ENCODE assay signal across 8 cellular contexts in genomic region chr15:92902723-92903587, GRCh38. TPM values are rescaled to one million over a fixed set of nuclear protein-coding genes. Genes with fewer than 3 reads are reported as not detected.
DNase-seq lines count a peak whose midpoint lies in the region; ATAC-seq, FAIRE-seq and TF ChIP-seq lines count a peak whose summit lies in the region.

No MANE protein-coding gene starts in this region.

- H3K79me2 ChIP-seq in H9 (ENCODE audit: insufficient read depth, low read length), result peaks cover 38% of the 10 kb centered on the region; the same call in 1 of the 2 replicates

- H3K27me3 ChIP-seq in H9 (ENCODE audit: insufficient read depth, low read length), result no peaks in the 10 kb centered on the region
- H3K27me3 ChIP-seq in iPS DF 6.9 (ENCODE audit: control insufficient read depth, insufficient read depth, low read length), result no peaks in the 10 kb centered on the region

- H3K56ac ChIP-seq in H9 (ENCODE audit: insufficient read length, low read depth, low read length), result no peak overlapping the region

- peak overlapping the region; percentile 74 for H3K9ac ChIP-seq in H9 (ENCODE audit: extremely low read depth, insufficient read length, low read length)

- POLR2A ChIA-PET in WTC11 (lab: Charles Lee), result interaction anchor here (1.6 to 5.2 kb wide), 4 partner anchors 11 to 94 kb away, joined by 6 to 226 read pairs (median 17); no protein-coding TSS in a partner anchor

- no peak for TF ChIP-seq CTCF in H9 (conservative IDR thresholded peaks at IDR 0.05)
- no peak for TF ChIP-seq CTCF in WTC11 (IDR thresholded peaks at IDR 0.05)
- no peak for TF ChIP-seq CTCF in GM13976 (IDR thresholded peaks at IDR 0.05; ENCODE audit: borderline replicate concordance, control extremely low read depth, extremely low read depth, insufficient read depth, missing control alignments)

- H3K36me3 Mint-ChIP-seq in H9 (ENCODE audit: insufficient read depth in 1 of 3, low read depth in 3 of 3), result peaks cover 20 to 48% (median 45%) of the 10 kb centered on the region in 3 experiments
- peaks cover 36% of the 10 kb centered on the region for H3K36me3 Mint-ChIP-seq in WTC11
- peaks cover 44 to 59% of the 10 kb centered on the region in 2 donors for H3K36me3 Mint-ChIP-seq in stimulated activated naive B cell treated with anti-CD40 and anti-IgM and Interleukin-4, amounts not matched to agents 10 μg/mL and 1 μg/mL and 100 μg/mL, for 72 hours

- peak; percentile 74 for FAIRE-seq in A204.1 (lab: Jason Lieb, UNC)

- in situ Hi-C loops in GM13976 (cut with MboI; ENCODE audit: low sequenced_read_pairs, unreplicated experiment), result no loop called here

- H4K8ac ChIP-seq in H9 (replicated peaks; ENCODE audit: insufficient read length, low read depth, low read length), result no peak overlapping the region

- H3K4me3 ChIP-seq in iPS DF 6.9 (ENCODE audit: low read length), result peak overlapping the region; percentile 25; the same call in 1 of the 2 replicates

- H3K27ac Mint-ChIP-seq in H9 (peak overlapping the region; percentile 100; a peak in 6 of 7 replicates), WTC11 (peak overlapping the region; percentile 100)
- H3K27ac Mint-ChIP-seq in stimulated activated naive B cell treated with anti-CD40 and anti-IgM and Interleukin-4, amounts not matched to agents 10 μg/mL and 1 μg/mL and 100 μg/mL, for 72 hours, result peak overlapping the region; percentile 92

- no peak overlapping the region for H3K14ac ChIP-seq in H9 (ENCODE audit: insufficient read depth, low read length)

- H3K27me3 Mint-ChIP-seq in H9 (ENCODE audit: low read depth) (no peaks in the 10 kb centered on the region), WTC11 (ENCODE audit: low read depth) (no peaks in the 10 kb centered on the region; the same call in 1 of the 2 replicates)
- H3K27me3 Mint-ChIP-seq in stimulated activated naive B cell treated with anti-CD40 and anti-IgM and Interleukin-4, amounts not matched to agents 10 μg/mL and 1 μg/mL and 100 μg/mL, for 72 hours, result no peaks in the 10 kb centered on the region

- no peaks in the 10 kb centered on the region for H3K79me1 ChIP-seq in H9 (ENCODE audit: insufficient read depth, low read depth, low read length, poor library complexity, severe bottlenecking)

- no peaks in the 10 kb centered on the region; the same call in 1 of the 2 replicates for H3K36me3 ChIP-seq in iPS DF 6.9 (ENCODE audit: control insufficient read depth, insufficient read depth, low read length)

- no peak overlapping the region for H2BK20ac ChIP-seq in H9 (ENCODE audit: low read depth, low read length, poor library complexity, severe bottlenecking)

- peak overlapping the region; percentile 71 for H3K4me2 ChIP-seq in H9 (ENCODE audit: insufficient read depth, insufficient read length, low read length)

- DNase-seq in H9 (no peak), WTC11 (ENCODE audit: low spot score) (no peak), iPS DF 6.9 (ENCODE audit: low read depth, low spot score) (no peak), GM13976 (ENCODE audit: low spot score) (no peak)
- no peak for DNase-seq in stimulated activated naive B cell treated with anti-CD40 and anti-IgM and Interleukin-4, amounts not matched to agents 10 μg/mL and 1 μg/mL and 100 μg/mL, for 72 hours

- no peak overlapping the region for H4K5ac ChIP-seq in H9 (ENCODE audit: insufficient read length, low read depth, low read length)

- 0 out of 2 replicates have a peak, but pooled peaks cover 2% of the 10 kb centered on the region for H3K4me1 ChIP-seq in H9 (ENCODE audit: insufficient read depth, low read length)
- no peaks in the 10 kb centered on the region for H3K4me1 ChIP-seq in iPS DF 6.9 (ENCODE audit: control insufficient read depth, insufficient read depth, low read length)

- ATAC-seq in WTC11 (no peak), HG02798 (IDR thresholded peaks at IDR 0.05; ENCODE audit: poor library complexity, unreplicated experiment) (no peak), GM19324 (IDR thresholded peaks at IDR 0.05; ENCODE audit: low FRiP score, unreplicated experiment) (no peak)
- ATAC-seq in stimulated activated naive B cell treated with anti-CD40 and anti-IgM and Interleukin-4, amounts not matched to agents 10 μg/mL and 1 μg/mL and 100 μg/mL, for 72 hours (replicated peaks), result peak; percentile 1 to 7

- H2BK15ac ChIP-seq in H9 (ENCODE audit: low read depth, low read length), result no peak overlapping the region

- no peaks in the 10 kb centered on the region for H4K20me1 ChIP-seq in H9 (ENCODE audit: control insufficient read depth, insufficient read depth, insufficient read length)

- H3K23ac ChIP-seq in H9 (ENCODE audit: insufficient read length, low read depth, low read length), result no peak overlapping the region

- no peak overlapping the region for H2AK5ac ChIP-seq in H9 (ENCODE audit: insufficient read length, low read length)

- no peaks in the 10 kb centered on the region for H3K9me3 ChIP-seq in H9 (ENCODE audit: control insufficient read depth, low read depth, low read length)
- no peaks in the 10 kb centered on the region for H3K9me3 ChIP-seq in iPS DF 6.9 (ENCODE audit: control insufficient read depth, insufficient read depth, low read length)

- no peak overlapping the region for H2BK12ac ChIP-seq in H9 (ENCODE audit: insufficient read length, low read depth, low read length)

- H3K4me1 Mint-ChIP-seq in H9 (peaks cover 43 to 45% of the 10 kb centered on the region in 2 experiments), WTC11 (peaks cover 41% of the 10 kb centered on the region)
- H3K4me1 Mint-ChIP-seq in stimulated activated naive B cell treated with anti-CD40 and anti-IgM and Interleukin-4, amounts not matched to agents 10 μg/mL and 1 μg/mL and 100 μg/mL, for 72 hours, result peaks cover 34 to 56% of the 10 kb centered on the region in 2 donors

- H3K18ac ChIP-seq in H9 (ENCODE audit: insufficient read length, low read depth, low read length), result no peak overlapping the region

- H3K4me3 Mint-ChIP-seq in H9 (peak overlapping the region; percentile 93 to 97), WTC11 (peak overlapping the region; percentile 95)
- peak overlapping the region; percentile 83 to 85 for H3K4me3 Mint-ChIP-seq in stimulated activated naive B cell treated with anti-CD40 and anti-IgM and Interleukin-4, amounts not matched to agents 10 μg/mL and 1 μg/mL and 100 μg/mL, for 72 hours

- no peak overlapping the region for H3T11ph ChIP-seq in H9 (ENCODE audit: low read length)

- no CpG with 5 or more reads among the region's 4 CpGs for WGBS in H9 (ENCODE audit: extremely low coverage, insufficient read length, low lambda C conversion rate)
- no CpG with 5 or more reads among the region's 4 CpGs for WGBS in iPS DF 6.9 (ENCODE audit: insufficient coverage, insufficient read length)

- no peak overlapping the region for H2BK5ac ChIP-seq in H9 (ENCODE audit: insufficient read length, low read length)

- H2BK120ac ChIP-seq in H9 (ENCODE audit: low read depth, low read length, poor library complexity, severe bottlenecking), result no peak overlapping the region

- H3K9me3 Mint-ChIP-seq in H9 (no peaks in the 10 kb centered on the region; a peak in 1 of 5 replicates), WTC11 (peaks cover 8% of the 10 kb centered on the region)
- H3K9me3 Mint-ChIP-seq in stimulated activated naive B cell treated with anti-CD40 and anti-IgM and Interleukin-4, amounts not matched to agents 10 μg/mL and 1 μg/mL and 100 μg/mL, for 72 hours, result peaks cover 7 to 8% of the 10 kb centered on the region in 2 donors

- CTCF ChIA-PET in WTC11 (lab: Charles Lee), result interaction anchor here (1.1 to 1.6 kb wide), 2 partner anchors 20 to 105 kb away, joined by 3 to 4 read pairs; no protein-coding TSS in a partner anchor

- H2AFZ ChIP-seq in H9 (ENCODE audit: low read length), result no peak overlapping the region

- no peak overlapping the region for H4K91ac ChIP-seq in H9 (ENCODE audit: insufficient read length, low read depth, low read length)

- peaks cover 12% of the 10 kb centered on the region for H3K23me2 ChIP-seq in H9 (ENCODE audit: insufficient read length, low read depth, low read length, poor library complexity, severe bottlenecking)

- H3K27ac ChIP-seq in H9 (ENCODE audit: insufficient read length, low read depth, low read length), result peak overlapping the region; percentile 92
- H3K27ac ChIP-seq in iPS DF 6.9 (ENCODE audit: low read length), result no peak overlapping the region

- H3K4ac ChIP-seq in H9 (ENCODE audit: low read depth, low read length), result no peak overlapping the region

TF ChIP-seq in WTC11, 78 proteins besides CTCF, POLR2A, EP300 and RAD21:
- TF ChIP-seq RORB (CRISPR knock-in tag; IDR thresholded peaks at IDR 0.05) (0 out of 2 replicates have a peak, but pooled peaks have one; percentile 30), CBFB (CRISPR knock-in tag; IDR thresholded peaks at IDR 0.05; ENCODE audit: low read depth) (no peak)

RNA-seq across cellular contexts. Expression of gene CHD2, which starts 2.8 kb away (rescaled TPM):
- 56.7 and 63.3 TPM in 2 replicates for total RNA-seq in H9 (2021)
- total RNA-seq in WTC11 (2021), result 75.8 to 101 TPM (median 87.6 TPM) in 3 replicates

Comparison
In these comparisons a context has a peak if more than half of its experiments do, and no peak if none do; other contexts are left out.
1. ATAC-seq: peak in stimulated activated naive B cell treated with anti-CD40 and anti-IgM and Interleukin-4, amounts not matched to agents 10 μg/mL and 1 μg/mL and 100 μg/mL, for 72 hours (2 of 2); none in WTC11 (single experiment), HG02798 (single experiment) and GM19324 (single experiment).
2. Peak in every context shown above with its lines, with median percentiles within 50 percentile points of each other: H3K27ac Mint-ChIP-seq and H3K4me3 Mint-ChIP-seq.